In genomic region chr1:21568006-21568746, GRCh38 we compare ENCODE assay signal across 14 cellular contexts. TPM values are rescaled to one million over a fixed set of nuclear protein-coding genes. Genes with fewer than 3 reads are reported as not detected.
DNase-seq lines count a peak whose midpoint lies in the region; ATAC-seq, FAIRE-seq and TF ChIP-seq lines count a peak whose summit lies in the region.
"Had no signal": no experiment of that assay in that cellular context is flagged by ENCODE, and none has a peak within 500 bp of the region (broad histone marks: within the 10 kb centered on the region; RNA-seq: fewer than 3 reads in every experiment).

No MANE protein-coding gene starts in this region.

- no peak for TF ChIP-seq POLR2A in GM18505 (IDR thresholded peaks at IDR 0.05; ENCODE audit: borderline replicate concordance, extremely low read depth, insufficient read depth, insufficient read length)

- peak overlapping the region; percentile 75 for H3K27ac ChIP-seq in astrocyte (ENCODE audit: low read depth, low read length)
- H3K27ac ChIP-seq: KMS-11, transverse colon had no signal

- no peak overlapping the region for H3K4me3 Mint-ChIP-seq in astrocyte (ENCODE audit: unreplicated experiment)
- H3K4me3 Mint-ChIP-seq: activated naive CD8-positive, alpha-beta T cell treated with anti-CD3 and anti-CD28 coated beads, Interleukin-2, amount 50 U/mL, for 24 hours had no signal

- H3K9ac ChIP-seq in astrocyte (ENCODE audit: low read length) = peak overlapping the region; percentile 46
- H3K9ac ChIP-seq: KMS-11 had no signal

- H3K9me3 ChIP-seq in astrocyte (ENCODE audit: insufficient read depth, low read depth, low read length) = peaks cover 5% of the 10 kb centered on the region
- H3K9me3 ChIP-seq: transverse colon had no signal

- H3K4me2 ChIP-seq in astrocyte (ENCODE audit: low read length) = peak overlapping the region; percentile 31
- H3K4me2 ChIP-seq: KMS-11 had no signal

- DNase-seq in Right ventricle myocardium superior = peak; percentile 27
- no peak for DNase-seq in left cardiac atrium
- DNase-seq in astrocyte (ENCODE audit: low read depth) = peak; percentile 73
- DNase-seq in kidney epithelial cell (ENCODE audit: low read depth) = peak; percentile 67
- DNase-seq in NCI-H510A treated with DMSO at 0.1 percent for 48 hours (lab: John Stamatoyannopoulos, UW) = no peak
- DNase-seq in left colon = no peak
- no peak for DNase-seq in iPS-NIHi11 (ENCODE audit: low spot score)
- DNase-seq: activated CD4-positive, alpha-beta T cell treated with anti-CD3 and anti-CD28 coated beads for 1 hour; activated naive CD8-positive, alpha-beta T cell treated with anti-CD3 and anti-CD28 coated beads, Interleukin-2, amount 50 U/mL, for 24 hours; activated T-cell treated with anti-CD3 and anti-CD28 coated beads, Interleukin-2, amount 50 U/mL, for 1 hour; NCI-H187 treated with DMSO at 0.1 percent for 48 hours; transverse colon had no signal

- H2AFZ ChIP-seq in astrocyte (ENCODE audit: low read depth, low read length) = no peak overlapping the region

- no peaks in the 10 kb centered on the region for H3K79me2 ChIP-seq in astrocyte (ENCODE audit: insufficient read depth, low read length)

- FAIRE-seq in astrocyte (lab: Jason Lieb, UNC) = no peak

- H3K4me1 Mint-ChIP-seq in astrocyte (ENCODE audit: low read depth, unreplicated experiment) = peaks cover 28% of the 10 kb centered on the region
- H3K4me1 Mint-ChIP-seq: activated naive CD8-positive, alpha-beta T cell treated with anti-CD3 and anti-CD28 coated beads, Interleukin-2, amount 50 U/mL, for 24 hours had no signal

- H3K27me3 ChIP-seq in astrocyte (ENCODE audit: insufficient read depth, low read length) (no peaks in the 10 kb centered on the region), kidney epithelial cell (ENCODE audit: control insufficient read depth, insufficient read depth, low read length) (no peaks in the 10 kb centered on the region)
- H3K27me3 ChIP-seq: transverse colon had no signal

- peak overlapping the region; percentile 89 for H3K27ac Mint-ChIP-seq in astrocyte (ENCODE audit: unreplicated experiment)
- H3K27ac Mint-ChIP-seq: activated naive CD8-positive, alpha-beta T cell treated with anti-CD3 and anti-CD28 coated beads, Interleukin-2, amount 50 U/mL, for 24 hours had no signal

- no peak for TF ChIP-seq CTCF in astrocyte (IDR thresholded peaks at IDR 0.05; ENCODE audit: insufficient read depth, low read depth, low read length)
- TF ChIP-seq CTCF in kidney epithelial cell (IDR thresholded peaks at IDR 0.05; ENCODE audit: insufficient read depth, low read length, poor library complexity, severe bottlenecking) = no peak

- no peaks in the 10 kb centered on the region for H3K9me3 Mint-ChIP-seq in astrocyte (ENCODE audit: unreplicated experiment)
- H3K9me3 Mint-ChIP-seq: activated naive CD8-positive, alpha-beta T cell treated with anti-CD3 and anti-CD28 coated beads, Interleukin-2, amount 50 U/mL, for 24 hours had no signal

- H3K27me3 Mint-ChIP-seq in astrocyte (ENCODE audit: low read depth, unreplicated experiment) = peaks cover 4% of the 10 kb centered on the region

- H4K20me1 ChIP-seq in astrocyte (ENCODE audit: insufficient read depth, low read length) = no peaks in the 10 kb centered on the region

- H3K36me3 ChIP-seq in astrocyte (ENCODE audit: insufficient read depth, low read length) (no peaks in the 10 kb centered on the region), kidney epithelial cell (ENCODE audit: control insufficient read depth, insufficient read depth, low read length) (no peaks in the 10 kb centered on the region)
- H3K36me3 ChIP-seq: transverse colon had no signal

- H3K4me1 ChIP-seq in astrocyte (ENCODE audit: insufficient read depth, low read length) = peaks cover 24% of the 10 kb centered on the region
- H3K4me1 ChIP-seq: transverse colon had no signal

- peaks cover 9% of the 10 kb centered on the region for H3K36me3 Mint-ChIP-seq in astrocyte (ENCODE audit: low read depth, unreplicated experiment)

- H3K4me3 ChIP-seq in astrocyte (ENCODE audit: insufficient read depth, low read depth, low read length) = no peak overlapping the region
- no peak overlapping the region for H3K4me3 ChIP-seq in kidney epithelial cell (ENCODE audit: low read depth, low read length)
- H3K4me3 ChIP-seq: transverse colon had no signal

- intact Hi-C loops in Right ventricle myocardium superior (cut with DNase I) (no loop called here), left cardiac atrium (cut with DNase I) (no loop called here), left colon (cut with DNase I, micrococcal nuclease) (no loop called here)

- ATAC-seq in Right ventricle myocardium superior (ENCODE audit: poor library complexity) (no peak), left cardiac atrium (no peak), GM18505 (IDR thresholded peaks at IDR 0.05; ENCODE audit: unreplicated experiment) (no peak), left colon (no peak)
- ATAC-seq: activated naive CD8-positive, alpha-beta T cell treated with anti-CD3 and anti-CD28 coated beads, Interleukin-2, amount 50 U/mL, for 24 hours had no signal

RNA-seq across cellular contexts. Expression of gene ALPL, which starts 59.0 kb away (rescaled TPM):
- total RNA-seq in Right ventricle myocardium superior (9.4 TPM), left cardiac atrium (10 to 100 TPM; 14.7 to 38.5 TPM), astrocyte (24.3 and 45.4 TPM in 2 replicates), kidney epithelial cell (5.1 and 7.3 TPM in 2 replicates), left colon (1 to 10 TPM; 1.6 to 1.9 TPM)

Comparison
In these comparisons a context has a peak if more than half of its experiments do, and no peak if none do; other contexts are left out.
1. DNase-seq: peak in Right ventricle myocardium superior (single experiment), astrocyte (single experiment) and kidney epithelial cell (single experiment); none in left cardiac atrium (single experiment), NCI-H510A treated with DMSO at 0.1 percent for 48 hours (single experiment), left colon (0 of 2) and iPS-NIHi11 (single experiment).